In genomic region chr20:31579941-31580651, GRCh38 we compare ENCODE assay signal across 6 cellular contexts. TPM values are rescaled to one million over a fixed set of nuclear protein-coding genes. Genes with fewer than 3 reads are reported as not detected.
"Had no signal": no experiment of that assay in that cellular context is flagged by ENCODE, and none has a peak within 500 bp of the region (broad histone marks: within the 10 kb centered on the region; RNA-seq: fewer than 3 reads in every experiment).

No MANE protein-coding gene starts in this region.

RNA-seq across cellular contexts. Expression of gene COX4I2, which starts 57.6 kb away (rescaled TPM):
- total RNA-seq: epithelial cell of proximal tubule, mammary epithelial cell, myocyte, natural killer cell, osteocyte, transverse colon had no signal
- polyA plus RNA-seq: mammary epithelial cell had no signal
